ENCODE assay signal across 9 cellular contexts in the genomic region with DNA sequence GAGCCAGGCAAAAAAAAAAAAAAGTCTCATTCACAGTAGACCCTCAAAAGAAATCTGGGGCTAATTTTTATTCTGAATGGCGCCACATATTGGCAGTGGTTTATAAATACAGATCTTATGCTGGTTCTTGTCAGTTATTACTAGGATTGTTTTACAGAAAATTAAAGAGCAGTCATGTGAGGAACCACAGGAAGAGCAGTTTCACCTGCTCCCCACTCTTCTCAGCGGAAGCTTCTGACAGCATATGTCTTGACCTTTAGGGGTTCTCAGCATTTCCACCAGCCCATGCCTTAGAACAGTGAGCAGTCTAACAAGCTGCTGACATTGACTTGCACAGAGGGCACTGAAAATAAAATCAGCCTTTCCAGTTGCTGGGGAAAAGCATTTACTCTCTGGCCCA.
A peak's percentile ranks its signal among the peaks of the same experiment; 100 is the strongest.
DNase-seq lines count a peak whose midpoint lies in the region; ATAC-seq and TF ChIP-seq lines count a peak whose summit lies in the region.
"Had no signal": no experiment of that assay in that cellular context is flagged by ENCODE, and none has a peak within 500 bp of the region (broad histone marks: within the 10 kb centered on the region; RNA-seq: fewer than 3 reads in every experiment).

No MANE protein-coding gene starts in this region.

- peak; percentile 53 for DNase-seq in activated CD8-positive, alpha-beta T cell treated with anti-CD3 and anti-CD28 coated beads for 36 hours
- DNase-seq in stomach (no peak), SIG-M5 treated with dmso at 0.1 percent for 504 hours (lab: John Stamatoyannopoulos, UW; ENCODE audit: unreplicated experiment) (no peak)
- DNase-seq in stimulated activated CD4-positive, alpha-beta T cell treated with anti-CD3 and anti-CD28 coated beads, Interleukin-12 subunit alpha, Interleukin-12 subunit beta, amount 100 ng/mL, for 4 hours = no peak
- DNase-seq in effector CD4-positive, alpha-beta T cell = no peak
- DNase-seq: activated CD4-positive, alpha-beta T cell treated with anti-CD3 and anti-CD28 coated beads, Interleukin-2, amount 10 ng/mL, durations not matched to agents 7 days and 5 days had no signal

- peaks cover 18 to 77% (median 70%) of the 10 kb centered on the region in 4 donors for H3K36me3 ChIP-seq in stomach

- 66 to 88% (median 79%) methylated on average over 2 of the region's 2 CpGs for WGBS in stomach, 5 donors

- H3K9me3 ChIP-seq in stomach = no peaks in the 10 kb centered on the region

- H3K4me3 ChIP-seq in stomach = no peak overlapping the region

- H3K4me3 Mint-ChIP-seq in activated CD8-positive, alpha-beta T cell treated with anti-CD3 and anti-CD28 coated beads for 36 hours = no peak overlapping the region
- H3K4me3 Mint-ChIP-seq: activated CD4-positive, alpha-beta T cell treated with anti-CD3 and anti-CD28 coated beads, Interleukin-2, amount 10 ng/mL, durations not matched to agents 7 days and 5 days had no signal

- peaks cover 5 to 83% (median 44%) of the 10 kb centered on the region in 4 donors for H3K4me1 ChIP-seq in stomach

- H3K27ac Mint-ChIP-seq in activated CD8-positive, alpha-beta T cell treated with anti-CD3 and anti-CD28 coated beads for 36 hours = no peak overlapping the region
- H3K27ac Mint-ChIP-seq: activated CD4-positive, alpha-beta T cell treated with anti-CD3 and anti-CD28 coated beads, Interleukin-2, amount 10 ng/mL, durations not matched to agents 7 days and 5 days; IgD-negative memory B cell had no signal

- H3K27me3 ChIP-seq in stomach = no peaks in the 10 kb centered on the region

- TF ChIP-seq POLR2A in stomach (IDR thresholded peaks at IDR 0.05) = no peak

- TF ChIP-seq CTCF in activated CD8-positive, alpha-beta T cell treated with anti-CD3 and anti-CD28 coated beads for 36 hours (IDR thresholded peaks at IDR 0.05) = no peak
- no peak for TF ChIP-seq CTCF in stomach (IDR thresholded peaks at IDR 0.05)

- H3K36me3 Mint-ChIP-seq in activated CD8-positive, alpha-beta T cell treated with anti-CD3 and anti-CD28 coated beads for 36 hours (ENCODE audit: low read depth) = peaks cover 3% of the 10 kb centered on the region

- TF ChIP-seq EP300 in stomach (IDR thresholded peaks at IDR 0.05) = no peak

- H3K9me3 Mint-ChIP-seq in activated CD8-positive, alpha-beta T cell treated with anti-CD3 and anti-CD28 coated beads for 36 hours = no peaks in the 10 kb centered on the region
- H3K9me3 Mint-ChIP-seq: activated CD4-positive, alpha-beta T cell treated with anti-CD3 and anti-CD28 coated beads, Interleukin-2, amount 10 ng/mL, durations not matched to agents 7 days and 5 days; IgD-negative memory B cell had no signal

- ATAC-seq in GM19324 (IDR thresholded peaks at IDR 0.05; ENCODE audit: low FRiP score, unreplicated experiment) (peak; percentile 61), HG02885 (IDR thresholded peaks at IDR 0.05; ENCODE audit: poor library complexity, unreplicated experiment) (peak; percentile 78)
- peak; percentile 95 for ATAC-seq in activated CD8-positive, alpha-beta T cell treated with anti-CD3 and anti-CD28 coated beads for 36 hours

- no peaks in the 10 kb centered on the region for H3K27me3 Mint-ChIP-seq in activated CD8-positive, alpha-beta T cell treated with anti-CD3 and anti-CD28 coated beads for 36 hours
- H3K27me3 Mint-ChIP-seq: activated CD4-positive, alpha-beta T cell treated with anti-CD3 and anti-CD28 coated beads, Interleukin-2, amount 10 ng/mL, durations not matched to agents 7 days and 5 days; IgD-negative memory B cell had no signal

- peaks cover 17% of the 10 kb centered on the region for H3K4me1 Mint-ChIP-seq in activated CD8-positive, alpha-beta T cell treated with anti-CD3 and anti-CD28 coated beads for 36 hours (ENCODE audit: low read depth)

- H3K27ac ChIP-seq in stomach = peak overlapping the region in 4 of 5 donors; percentile 38 to 74 (median 56)

- intact Hi-C loops in activated CD8-positive, alpha-beta T cell treated with anti-CD3 and anti-CD28 coated beads for 36 hours (cut with micrococcal nuclease) = no loop called here
- intact Hi-C loops in stomach (cut with DNase I; ENCODE audit: low total_unique reads) = no loop called here

- CTCF ChIA-PET in activated CD8-positive, alpha-beta T cell treated with anti-CD3 and anti-CD28 coated beads for 36 hours (lab: Charles Lee) = interaction anchor here (1.1 kb wide), 1 partner anchor 154 kb away, joined by 3 read pairs; no protein-coding TSS in a partner anchor

- POLR2A ChIA-PET in activated CD8-positive, alpha-beta T cell treated with anti-CD3 and anti-CD28 coated beads for 36 hours (lab: Charles Lee) = interaction anchor here (0.6 kb wide), 1 partner anchor 23 kb away, joined by 3 read pairs; no protein-coding TSS in a partner anchor
